9 cellular contexts compared by ENCODE assay signal in genomic region chr4:101419324-101420135, GRCh38.
DNase-seq lines count a peak whose midpoint lies in the region; ATAC-seq and TF ChIP-seq lines count a peak whose summit lies in the region.
"Had no signal": no experiment of that assay in that cellular context is flagged by ENCODE, and none has a peak within 500 bp of the region (broad histone marks: within the 10 kb centered on the region; RNA-seq: fewer than 3 reads in every experiment).

No MANE protein-coding gene starts in this region.

- H3K79me2 ChIP-seq in smooth muscle cell (ENCODE audit: low read depth): no peaks in the 10 kb centered on the region

- no peaks in the 10 kb centered on the region for H4K20me1 ChIP-seq in BLaER1 treated with 17β-estradiol and CSF1 and Interleukin-3, amounts not matched to agents 10 nM and 100 nM
- H4K20me1 ChIP-seq in smooth muscle cell (ENCODE audit: low read depth): no peaks in the 10 kb centered on the region

- H3K27ac ChIP-seq in BLaER1 treated with 17β-estradiol and CSF1 and Interleukin-3, amounts not matched to agents 10 nM and 100 nM: peak overlapping the region; percentile 5 to 89 (median 61); a peak in 21 of 22 replicates
- no peak overlapping the region for H3K27ac ChIP-seq in left lung
- no peak overlapping the region for H3K27ac ChIP-seq in effector memory CD4-positive, alpha-beta T cell (ENCODE audit: insufficient read depth, low read length, poor library complexity, severe bottlenecking)
- H3K27ac ChIP-seq in smooth muscle cell (ENCODE audit: low read depth): no peak overlapping the region
- H3K27ac ChIP-seq: epithelial cell of prostate had no signal

- peak overlapping the region; percentile 71 to 86 (median 78) for H3K4me2 ChIP-seq in BLaER1 treated with 17β-estradiol and CSF1 and Interleukin-3, amounts not matched to agents 10 nM and 100 nM
- no peak overlapping the region for H3K4me2 ChIP-seq in smooth muscle cell

- peak; percentile 91 for DNase-seq in NCI-H748 (lab: John Stamatoyannopoulos, UW; ENCODE audit: unreplicated experiment)
- DNase-seq in left lung: no peak
- DNase-seq in posterior cingulate gyrus: no peak
- DNase-seq in effector memory CD4-positive, alpha-beta T cell: no peak
- no peak for DNase-seq in smooth muscle cell (lab: John Stamatoyannopoulos, UW; ENCODE audit: unreplicated experiment)

- peaks cover 0 to 9% (median 0%) of the 10 kb centered on the region in 11 experiments; a peak in 2 of 22 replicates for H3K36me3 ChIP-seq in BLaER1 treated with 17β-estradiol and CSF1 and Interleukin-3, amounts not matched to agents 10 nM and 100 nM
- H3K36me3 ChIP-seq in left lung (no peaks in the 10 kb centered on the region), smooth muscle cell (ENCODE audit: low read depth) (no peaks in the 10 kb centered on the region)
- no peaks in the 10 kb centered on the region for H3K36me3 ChIP-seq in effector memory CD4-positive, alpha-beta T cell (ENCODE audit: control insufficient read depth, insufficient read depth, low read length)

- no peaks in the 10 kb centered on the region for H3K27me3 ChIP-seq in BLaER1 treated with 17β-estradiol and CSF1 and Interleukin-3, amounts not matched to agents 10 nM and 100 nM
- H3K27me3 ChIP-seq in left lung: no peaks in the 10 kb centered on the region
- no peaks in the 10 kb centered on the region for H3K27me3 ChIP-seq in effector memory CD4-positive, alpha-beta T cell (replicated peaks; ENCODE audit: control insufficient read depth, insufficient read depth, low read length, poor library complexity, severe bottlenecking)
- no peaks in the 10 kb centered on the region for H3K27me3 ChIP-seq in smooth muscle cell (ENCODE audit: low read depth)

- no peaks in the 10 kb centered on the region for H3F3A ChIP-seq in smooth muscle cell (ENCODE audit: low read depth)

- H3K9me3 ChIP-seq in BLaER1 treated with 17β-estradiol and CSF1 and Interleukin-3, amounts not matched to agents 10 nM and 100 nM (replicated peaks in 1 of 11): peaks cover 19 to 28% (median 22%) of the 10 kb centered on the region in 11 experiments
- H3K9me3 ChIP-seq in left lung (no peaks in the 10 kb centered on the region), smooth muscle cell (replicated peaks; ENCODE audit: low read depth) (no peaks in the 10 kb centered on the region)
- no peaks in the 10 kb centered on the region for H3K9me3 ChIP-seq in effector memory CD4-positive, alpha-beta T cell (ENCODE audit: control insufficient read depth, low read length)

- TF ChIP-seq CTCF in left lung (IDR thresholded peaks at IDR 0.05) (no peak), smooth muscle cell (IDR thresholded peaks at IDR 0.05; ENCODE audit: borderline replicate concordance, insufficient read depth, poor library complexity, severe bottlenecking) (no peak)

- ATAC-seq in GM18873 (IDR thresholded peaks at IDR 0.05; ENCODE audit: low FRiP score, unreplicated experiment): peak; percentile 86
- peak; percentile 70 for ATAC-seq in HG03066 (IDR thresholded peaks at IDR 0.05; ENCODE audit: low read depth, unreplicated experiment)
- peak; percentile 12 for ATAC-seq in left lung

- intact Hi-C loops in left lung (cut with DNase I) (no loop called here), posterior cingulate gyrus (cut with DNase I) (no loop called here)

- H3K4me3 ChIP-seq in BLaER1 treated with 17β-estradiol and CSF1 and Interleukin-3, amounts not matched to agents 10 nM and 100 nM: peak overlapping the region in 3 of 10 experiments; percentile 3 to 23 (median 13); a peak in 1 of 20 replicates
- no peak overlapping the region for H3K4me3 ChIP-seq in left lung
- H3K4me3 ChIP-seq in effector memory CD4-positive, alpha-beta T cell (ENCODE audit: insufficient read depth, low read depth, low read length, poor library complexity, severe bottlenecking): no peak overlapping the region
- H3K4me3 ChIP-seq in smooth muscle cell: no peak overlapping the region

- 36% methylated on average over 5 of the region's 5 CpGs for WGBS in smooth muscle cell (ENCODE audit: low lambda C conversion rate)

- H3K9ac ChIP-seq in BLaER1 treated with 17β-estradiol and CSF1 and Interleukin-3, amounts not matched to agents 10 nM and 100 nM: peak overlapping the region in 5 of 11 experiments; percentile 15 to 71 (median 61); a peak in 9 of 22 replicates
- no peak overlapping the region for H3K9ac ChIP-seq in smooth muscle cell (ENCODE audit: low read depth)

- H3K4me1 ChIP-seq in BLaER1 treated with 17β-estradiol and CSF1 and Interleukin-3, amounts not matched to agents 10 nM and 100 nM: peaks cover 33 to 60% (median 43%) of the 10 kb centered on the region in 10 experiments
- H3K4me1 ChIP-seq in left lung (peaks cover 0 to 3% of the 10 kb centered on the region in 2 donors), smooth muscle cell (ENCODE audit: low read depth) (peaks cover 16% of the 10 kb centered on the region)
- peaks cover 28% of the 10 kb centered on the region for H3K4me1 ChIP-seq in effector memory CD4-positive, alpha-beta T cell (ENCODE audit: control insufficient read depth, insufficient read depth, low read length, poor library complexity, severe bottlenecking)

- no peak overlapping the region for H2AFZ ChIP-seq in smooth muscle cell (ENCODE audit: low read depth)

Comparison
In these comparisons a context has a peak if more than half of its experiments do, and no peak if none do; other contexts are left out.
1. H3K27ac ChIP-seq: peak in BLaER1 treated with 17β-estradiol and CSF1 and Interleukin-3, amounts not matched to agents 10 nM and 100 nM (11 of 11); none in left lung (0 of 2), effector memory CD4-positive, alpha-beta T cell (single experiment) and smooth muscle cell (single experiment).
2. ATAC-seq: peak in every context shown above with its lines; median percentile 86 in GM18873; 70 in HG03066; 12 in left lung.